Comparison of ENCODE assay signal across 18 cellular contexts in genomic region chr1:15900662-15901279, GRCh38. TPM values are rescaled to one million over a fixed set of nuclear protein-coding genes. Genes with fewer than 3 reads are reported as not detected.
DNase-seq lines count a peak whose midpoint lies in the region; ATAC-seq and TF ChIP-seq lines count a peak whose summit lies in the region.
"Had no signal": no experiment of that assay in that cellular context is flagged by ENCODE, and none has a peak within 500 bp of the region (broad histone marks: within the 10 kb centered on the region; RNA-seq: fewer than 3 reads in every experiment).

No MANE protein-coding gene starts in this region.

- no peak overlapping the region for H3K9ac ChIP-seq in HUES48 (ENCODE audit: low read depth, low read length)

- TF ChIP-seq POLR2A in esophagus muscularis mucosa (IDR thresholded peaks at IDR 0.05; ENCODE audit: low read depth) (no peak), uterus (IDR thresholded peaks at IDR 0.05) (no peak)

- peak overlapping the region; percentile 49; the same call in 1 of the 2 replicates for H3K27ac ChIP-seq in ACC112 (ENCODE audit: low read depth, low read length)
- peak overlapping the region; percentile 45 for H3K27ac ChIP-seq in HUES48 (ENCODE audit: low read depth, low read length)
- peak overlapping the region in 3 of 4 donors; percentile 20 to 93 (median 60) for H3K27ac ChIP-seq in esophagus muscularis mucosa (replicated peaks in 1 of 4)
- no peak overlapping the region for H3K27ac ChIP-seq in uterus
- H3K27ac ChIP-seq: SJCRH30 had no signal

- H3K36me3 ChIP-seq in ACC112 (ENCODE audit: insufficient read depth, low read length) (no peaks in the 10 kb centered on the region; the same call in 1 of the 2 replicates), HUES48 (ENCODE audit: control insufficient read depth, insufficient read depth, low read length) (no peaks in the 10 kb centered on the region), esophagus muscularis mucosa (peaks cover 0 to 10% (median 5%) of the 10 kb centered on the region in 4 donors), uterus (no peaks in the 10 kb centered on the region)

- H2AFZ ChIP-seq in ACC112 (ENCODE audit: low read length, unreplicated experiment): no peak overlapping the region

- H3K27me3 Mint-ChIP-seq in osteocyte (ENCODE audit: unreplicated experiment): no peaks in the 10 kb centered on the region
- H3K27me3 Mint-ChIP-seq: activated CD4-positive, alpha-beta T cell treated with anti-CD3 and anti-CD28 coated beads for 36 hours had no signal

- no peak overlapping the region for H3K4me3 Mint-ChIP-seq in osteocyte (ENCODE audit: unreplicated experiment)
- H3K4me3 Mint-ChIP-seq: activated CD4-positive, alpha-beta T cell treated with anti-CD3 and anti-CD28 coated beads for 36 hours had no signal

- peaks cover 25% of the 10 kb centered on the region for H3K4me1 Mint-ChIP-seq in osteocyte (ENCODE audit: unreplicated experiment)

- DNase-seq in esophagus muscularis mucosa (ENCODE audit: extremely low spot score): no peak
- no peak for DNase-seq in osteocyte (ENCODE audit: extremely low spot score, unreplicated experiment)
- no peak for DNase-seq in NCI-H82 (lab: John Stamatoyannopoulos, UW)
- no peak for DNase-seq in NCI-H1930 (lab: John Stamatoyannopoulos, UW)
- no peak for DNase-seq in uterus
- DNase-seq: activated CD4-positive, alpha-beta T cell treated with anti-CD3 and anti-CD28 coated beads for 36 hours; effector CD4-positive, alpha-beta T cell; Karpas-422; left cardiac atrium; NCI-H146; NCI-H446 treated with DMSO at 0.1 percent for 48 hours; posterior cingulate gyrus; SJCRH30; stimulated activated naive CD4-positive, alpha-beta T cell; T-helper 9 cell had no signal

- TF ChIP-seq EP300 in esophagus muscularis mucosa (IDR thresholded peaks at IDR 0.05): no peak

- ATAC-seq in GM21737 (IDR thresholded peaks at IDR 0.05; ENCODE audit: unreplicated experiment): no peak
- ATAC-seq: activated CD4-positive, alpha-beta T cell treated with anti-CD3 and anti-CD28 coated beads for 36 hours; left cardiac atrium had no signal

- H3K4me3 ChIP-seq in ACC112 (ENCODE audit: low read depth, low read length): no peak overlapping the region
- H3K4me3 ChIP-seq in HUES48 (ENCODE audit: low read depth, low read length): no peak overlapping the region
- no peak overlapping the region for H3K4me3 ChIP-seq in esophagus muscularis mucosa
- no peak overlapping the region for H3K4me3 ChIP-seq in uterus
- H3K4me3 ChIP-seq: SJCRH30 had no signal

- H3K9me3 Mint-ChIP-seq in osteocyte (ENCODE audit: unreplicated experiment): no peaks in the 10 kb centered on the region

- peaks cover 66% of the 10 kb centered on the region for H3K79me2 ChIP-seq in ACC112 (ENCODE audit: control insufficient read depth, insufficient read depth, low read length, unreplicated experiment)

- H3K4me1 ChIP-seq in ACC112 (ENCODE audit: control insufficient read depth, insufficient read depth, low read length, unreplicated experiment) (peaks cover 27% of the 10 kb centered on the region), HUES48 (ENCODE audit: control insufficient read depth, insufficient read depth, low read length) (peaks cover 12% of the 10 kb centered on the region; the same call in 1 of the 2 replicates), esophagus muscularis mucosa (peaks cover 20 to 72% (median 60%) of the 10 kb centered on the region in 4 donors), uterus (no peaks in the 10 kb centered on the region)
- H3K4me1 ChIP-seq: SJCRH30 had no signal

- intact Hi-C loops in esophagus muscularis mucosa (cut with DNase I): no loop called here
- intact Hi-C loops in uterus (cut with DNase I; ENCODE audit: low total_unique reads): no loop called here

- peaks cover 6% of the 10 kb centered on the region for H3K36me3 Mint-ChIP-seq in osteocyte (ENCODE audit: unreplicated experiment)

- TF ChIP-seq CTCF in esophagus muscularis mucosa (IDR thresholded peaks at IDR 0.05) (no peak), osteocyte (IDR thresholded peaks at IDR 0.05) (no peak), uterus (IDR thresholded peaks at IDR 0.05) (no peak)

- 76% methylated on average over 8 of the region's 8 CpGs for WGBS in esophagus muscularis mucosa

- no peaks in the 10 kb centered on the region for H3K27me3 ChIP-seq in ACC112 (ENCODE audit: insufficient read depth, low read length)
- no peaks in the 10 kb centered on the region for H3K27me3 ChIP-seq in HUES48 (ENCODE audit: control insufficient read depth, insufficient read depth, low read length)
- H3K27me3 ChIP-seq in esophagus muscularis mucosa: no peaks in the 10 kb centered on the region
- no peaks in the 10 kb centered on the region for H3K27me3 ChIP-seq in uterus
- H3K27me3 ChIP-seq: SJCRH30 had no signal

- H3K9me3 ChIP-seq in HUES48 (ENCODE audit: control insufficient read depth, insufficient read depth, low read length) (no peaks in the 10 kb centered on the region), esophagus muscularis mucosa (no peaks in the 10 kb centered on the region), uterus (no peaks in the 10 kb centered on the region)
- H3K9me3 ChIP-seq: SJCRH30 had no signal

- peak overlapping the region; percentile 54 for H3K27ac Mint-ChIP-seq in osteocyte (ENCODE audit: unreplicated experiment)
- H3K27ac Mint-ChIP-seq: activated CD4-positive, alpha-beta T cell treated with anti-CD3 and anti-CD28 coated beads for 36 hours had no signal

RNA-seq across cellular contexts. Expression of gene SPEN, which starts 53.3 kb away (rescaled TPM):
- total RNA-seq in esophagus muscularis mucosa (10 to 100 TPM; 34.6 to 49.9 (median 44.7) TPM), osteocyte (54.0 and 59.8 TPM in 2 replicates), uterus (100 to 1,000 TPM in 1 of 4 donors, 10 to 100 TPM in 3; 18.8 to 104 (median 73.8) TPM)

Comparison
In these comparisons a context has a peak if more than half of its experiments do, and no peak if none do; other contexts are left out.
1. H3K27ac ChIP-seq: peak in ACC112 (single experiment), HUES48 (single experiment) and esophagus muscularis mucosa (3 of 4); none in uterus (0 of 2).